In the genomic region with DNA sequence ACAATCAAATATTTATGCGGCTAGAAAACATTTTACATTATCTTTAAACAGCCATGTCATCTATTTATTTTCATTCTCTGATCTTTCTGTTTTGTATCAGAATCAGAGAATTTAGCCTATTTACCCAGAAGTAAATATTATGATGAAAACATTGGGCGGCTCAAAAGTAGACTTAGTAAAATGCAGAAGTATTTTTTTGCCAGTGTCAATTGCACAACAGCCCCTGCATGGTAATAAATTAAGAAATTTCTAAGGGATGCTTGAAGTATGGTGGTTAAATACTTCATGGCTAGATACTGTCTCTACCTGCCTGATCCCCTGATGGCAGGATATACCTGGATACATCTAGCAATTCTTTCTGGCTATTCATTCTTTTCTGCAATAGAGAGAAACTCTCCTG, we compare ENCODE assay signal across 33 cellular contexts. TPM values are rescaled to one million over a fixed set of nuclear protein-coding genes. Genes with fewer than 3 reads are reported as not detected.
"Had no signal": no experiment of that assay in that cellular context is flagged by ENCODE, and none has a peak within 500 bp of the region (broad histone marks: within the 10 kb centered on the region; RNA-seq: fewer than 3 reads in every experiment).

No MANE protein-coding gene starts in this region.

- DNase-seq: activated CD4-positive, alpha-beta memory T cell treated with anti-CD3 and anti-CD28 coated beads, Interleukin-2, amount 10 ng/mL, durations not matched to agents 7 days and 5 days; activated CD4-positive, alpha-beta T cell treated with anti-CD3 and anti-CD28 coated beads, Interleukin-2, amount 50 U/mL, for 1 hour; activated CD4-positive, CD25-positive, alpha-beta regulatory T cell; activated gamma-delta T cell; activated naive CD4-positive, alpha-beta T cell treated with anti-CD3 and anti-CD28 coated beads for 36 hours; activated T-cell treated with anti-CD3 and anti-CD28 coated beads for 4 hours; activated T-cell treated with anti-CD3 and anti-CD28 coated beads, Interleukin-2, amount 50 U/mL, for 48 hours; amygdala; brain microvascular endothelial cell; cerebellar nuclear complex; NCI-H1092; NCI-H1417; NCI-H1930; NCI-H2171; NCI-H226; NCI-H510A; NCI-H69; NK-92 treated with Interleukin-12 subunit alpha and Interleukin-12 subunit beta, amount 100 ng/mL, for 24 hours; OCI-M1; Peyer's patch; Right ventricle myocardium superior; SJCRH30; SK-N-SH had no signal

- H3K36me3 Mint-ChIP-seq: activated naive CD8-positive, alpha-beta T cell had no signal

- H3K9me3 Mint-ChIP-seq: activated naive CD4-positive, alpha-beta T cell treated with anti-CD3 and anti-CD28 coated beads for 36 hours had no signal

- H3K4me3 Mint-ChIP-seq: activated CD4-positive, alpha-beta memory T cell treated with anti-CD3 and anti-CD28 coated beads, Interleukin-2, amount 10 ng/mL, durations not matched to agents 7 days and 5 days; activated naive CD4-positive, alpha-beta T cell treated with anti-CD3 and anti-CD28 coated beads for 36 hours; activated naive CD8-positive, alpha-beta T cell; activated T-helper 17 cell treated with anti-CD3 and anti-CD28 coated beads, Interleukin-2, amount 50 U/mL, for 72 hours; T-helper 1 cell treated with Interleukin-12 subunit alpha and Interleukin-12 subunit beta and Interleukin-4 antibody, amounts not matched to agents 30 μg/mL and 1 μg/mL, for 36 hours had no signal

- ATAC-seq: activated T-helper 17 cell treated with anti-CD3 and anti-CD28 coated beads, Interleukin-2, amount 50 U/mL, for 72 hours had no signal

- H3K9me3 ChIP-seq: Peyer's patch, SK-N-SH had no signal

- FAIRE-seq: astrocyte, TTC549 had no signal

- H3K27ac Mint-ChIP-seq: activated CD4-positive, alpha-beta memory T cell treated with anti-CD3 and anti-CD28 coated beads, Interleukin-2, amount 10 ng/mL, durations not matched to agents 7 days and 5 days; activated naive CD4-positive, alpha-beta T cell treated with anti-CD3 and anti-CD28 coated beads for 36 hours; activated naive CD8-positive, alpha-beta T cell; activated T-helper 17 cell treated with anti-CD3 and anti-CD28 coated beads, Interleukin-2, amount 50 U/mL, for 72 hours; T-helper 1 cell treated with Interleukin-12 subunit alpha and Interleukin-12 subunit beta and Interleukin-4 antibody, amounts not matched to agents 30 μg/mL and 1 μg/mL, for 36 hours had no signal

- H3K27me3 Mint-ChIP-seq: activated CD4-positive, alpha-beta memory T cell treated with anti-CD3 and anti-CD28 coated beads, Interleukin-2, amount 10 ng/mL, durations not matched to agents 7 days and 5 days had no signal

- H3K27me3 ChIP-seq: brain microvascular endothelial cell, Peyer's patch had no signal

- H3K36me3 ChIP-seq: brain microvascular endothelial cell, Peyer's patch, SJCRH30 had no signal

- H3K4me3 ChIP-seq: Peyer's patch, SJCRH30 had no signal

- H3K4me2 ChIP-seq: KMS-11, SK-N-SH had no signal

- H3K4me1 Mint-ChIP-seq: activated CD4-positive, alpha-beta memory T cell treated with anti-CD3 and anti-CD28 coated beads, Interleukin-2, amount 10 ng/mL, durations not matched to agents 7 days and 5 days; activated T-helper 17 cell treated with anti-CD3 and anti-CD28 coated beads, Interleukin-2, amount 50 U/mL, for 72 hours had no signal

- H3K4me1 ChIP-seq: Peyer's patch, SJCRH30 had no signal

- H3K27ac ChIP-seq: brain microvascular endothelial cell, KMS-11, Peyer's patch, RWPE1, SJCRH30, VCaP had no signal

RNA-seq across cellular contexts. Expression of a gene that starts 18.7 kb away (rescaled TPM):
- total RNA-seq: activated CD4-positive, alpha-beta memory T cell treated with anti-CD3 and anti-CD28 coated beads, Interleukin-2, amount 10 ng/mL, durations not matched to agents 7 days and 5 days; activated CD8-positive, alpha-beta memory T cell treated with anti-CD3 and anti-CD28 coated beads for 36 hours; activated naive CD4-positive, alpha-beta T cell treated with anti-CD3 and anti-CD28 coated beads for 36 hours; activated T-helper 17 cell treated with anti-CD3 and anti-CD28 coated beads, Interleukin-2, amount 50 U/mL, for 72 hours; MCF 10A had no signal
- polyA plus RNA-seq: SK-N-SH had no signal
